ENCODE assay signal across 2 cellular contexts in the genomic region with DNA sequence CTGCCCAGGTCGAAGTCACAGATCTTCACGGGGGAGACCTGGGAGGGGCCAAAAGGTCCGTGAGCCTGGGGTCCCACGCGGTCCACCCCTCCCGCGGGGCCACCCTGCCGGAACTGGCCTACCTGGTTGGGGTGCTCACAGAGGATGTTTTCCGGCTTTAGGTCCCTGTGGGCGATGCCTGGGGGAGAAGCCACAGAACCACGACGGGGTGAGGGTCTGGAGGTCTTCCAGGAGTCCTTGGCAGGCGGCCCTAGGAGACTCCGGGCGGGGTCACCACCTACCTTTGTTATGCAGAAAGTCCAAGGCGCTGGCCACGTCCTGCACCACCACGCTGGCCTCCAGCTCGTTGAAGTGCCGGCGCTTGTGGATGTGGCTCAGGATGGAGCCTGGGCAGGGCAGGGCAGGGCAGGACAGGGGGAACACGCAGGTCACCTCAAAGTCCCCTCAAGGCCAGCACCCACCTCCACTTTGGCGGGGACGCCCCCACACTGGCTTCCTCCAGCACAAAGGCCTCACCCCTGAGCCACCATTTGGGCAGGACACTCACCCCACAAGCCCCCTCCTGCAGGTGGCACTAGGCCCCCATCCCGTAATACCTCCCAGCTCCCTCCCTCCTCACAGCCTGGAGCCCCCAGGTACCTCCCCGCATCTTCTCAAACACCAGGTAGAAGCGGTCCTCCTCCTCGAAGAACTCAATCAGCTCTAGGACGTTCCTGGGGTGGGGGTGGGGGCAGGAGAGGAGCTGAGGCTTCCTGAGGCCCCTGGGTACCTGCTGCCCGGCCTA.
TF ChIP-seq lines count a peak whose summit lies in the region.

No MANE protein-coding gene starts in this region.

TF ChIP-seq in HCT116, 20 proteins besides CTCF, POLR2A, EP300 and RAD21:
- TF ChIP-seq ZBTB33 (IDR thresholded peaks at IDR 0.05; ENCODE audit: extremely low read depth, insufficient replicate concordance, low read length) (no peak), SIN3A (IDR thresholded peaks at IDR 0.05; ENCODE audit: low read depth) (no peak), YY1 (IDR thresholded peaks at IDR 0.05; ENCODE audit: extremely low read depth, insufficient replicate concordance, low read depth, low read length) (no peak), EZH2 (IDR thresholded peaks at IDR 0.05) (no peak), TCF7L2 (IDR thresholded peaks at IDR 0.05; ENCODE audit: borderline replicate concordance, extremely low read depth, insufficient read depth, insufficient read length) (no peak)

TF ChIP-seq in liver, 16 proteins besides CTCF, POLR2A, EP300 and RAD21 (continued from another document):
- TF ChIP-seq HNF4A (conservative IDR thresholded peaks at IDR 0.05) (no peak), MAX (IDR thresholded peaks at IDR 0.05) (no peak), REST (IDR thresholded peaks at IDR 0.05) (no peak), NR2F2 (IDR thresholded peaks at IDR 0.05) (peak; percentile 26), RXRA (IDR thresholded peaks at IDR 0.05) (peak in 1 of 2 donors; percentile 11), TAF1 (conservative IDR thresholded peaks at IDR 0.05) (no peak), YY1 (IDR thresholded peaks at IDR 0.05) (no peak), HNF4G (IDR thresholded peaks at IDR 0.05) (no peak)
TF ChIP-seq in liver: peak in this region for 2.
